ENCODE assay signal across 22 cellular contexts in the genomic region with DNA sequence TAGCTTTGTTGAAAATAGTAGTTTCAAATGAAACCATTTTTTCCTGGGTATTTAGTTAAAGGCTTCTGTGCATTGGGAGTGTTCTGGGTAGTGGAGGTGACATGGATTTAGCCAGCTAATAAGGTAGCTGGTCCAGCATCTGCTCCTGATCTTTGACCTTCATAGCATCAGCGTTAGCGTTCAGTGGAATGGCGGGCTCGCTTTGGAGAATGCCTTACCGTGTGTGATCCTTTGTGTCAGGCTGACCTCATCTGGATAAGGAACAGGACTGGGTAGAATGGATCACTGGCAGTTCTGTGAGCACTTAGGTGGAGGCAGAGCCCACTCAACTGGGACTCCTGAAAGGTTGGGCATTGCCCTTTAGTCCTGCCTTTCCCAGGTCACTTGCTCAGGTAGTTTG. TPM values are rescaled to one million over a fixed set of nuclear protein-coding genes. Genes with fewer than 3 reads are reported as not detected.
"Had no signal": no experiment of that assay in that cellular context is flagged by ENCODE, and none has a peak within 500 bp of the region (broad histone marks: within the 10 kb centered on the region; RNA-seq: fewer than 3 reads in every experiment).

No MANE protein-coding gene starts in this region.

- ATAC-seq: gastroesophageal sphincter, left ventricle myocardium superior, WTC11 had no signal

- H3K9me3 ChIP-seq: esophagus muscularis mucosa, gastroesophageal sphincter, sigmoid colon, thyroid gland had no signal

- H3K4me3 Mint-ChIP-seq: dendritic cell treated with granulocyte-macrophage colony-stimulating factor and Interleukin-4, amounts not matched to agents 40 ng/mL and 50 ng/mL, for 4 days; stimulated activated naive CD8-positive, alpha-beta T cell treated with anti-CD3 and anti-CD28 coated beads, Interleukin-15, Interleukin-2, amounts not matched to agents 100 ng/mL and 50 ng/mL, for 24 hours; WTC11 had no signal

- H3K4me2 ChIP-seq: smooth muscle cell had no signal

- H3K27ac ChIP-seq: brain microvascular endothelial cell, esophagus muscularis mucosa, gastroesophageal sphincter, sigmoid colon, thyroid gland had no signal

- H3K27ac Mint-ChIP-seq: activated naive CD4-positive, alpha-beta T cell treated with anti-CD3 and anti-CD28 coated beads, Interleukin-2, amount 50 U/mL, for 24 hours; dendritic cell treated with granulocyte-macrophage colony-stimulating factor and Interleukin-4, amounts not matched to agents 40 ng/mL and 50 ng/mL, for 4 days; stimulated activated naive CD8-positive, alpha-beta T cell treated with anti-CD3 and anti-CD28 coated beads, Interleukin-15, Interleukin-2, amounts not matched to agents 100 ng/mL and 50 ng/mL, for 24 hours; WTC11 had no signal

- H3K9me3 Mint-ChIP-seq: activated naive CD4-positive, alpha-beta T cell treated with anti-CD3 and anti-CD28 coated beads, Interleukin-2, amount 50 U/mL, for 24 hours; dendritic cell treated with granulocyte-macrophage colony-stimulating factor and Interleukin-4, amounts not matched to agents 40 ng/mL and 50 ng/mL, for 4 days; stimulated activated naive CD8-positive, alpha-beta T cell treated with anti-CD3 and anti-CD28 coated beads, Interleukin-15, Interleukin-2, amounts not matched to agents 100 ng/mL and 50 ng/mL, for 24 hours; WTC11 had no signal

- DNase-seq: activated gamma-delta T cell; brain microvascular endothelial cell; caudate nucleus; effector CD4-positive, alpha-beta T cell; head of caudate nucleus; hypothalamus; left ventricle myocardium superior; sigmoid colon; stimulated activated CD4-positive, alpha-beta T cell treated with anti-CD3 and anti-CD28 coated beads, Interleukin-4, amount 100 ng/mL, for 24 hours; substantia nigra; T-helper 1 cell; T1000; thyroid gland had no signal

- H3K27me3 Mint-ChIP-seq: activated naive CD4-positive, alpha-beta T cell treated with anti-CD3 and anti-CD28 coated beads, Interleukin-2, amount 50 U/mL, for 24 hours; dendritic cell treated with granulocyte-macrophage colony-stimulating factor and Interleukin-4, amounts not matched to agents 40 ng/mL and 50 ng/mL, for 4 days; stimulated activated naive CD8-positive, alpha-beta T cell treated with anti-CD3 and anti-CD28 coated beads, Interleukin-15, Interleukin-2, amounts not matched to agents 100 ng/mL and 50 ng/mL, for 24 hours had no signal

- H3K4me3 ChIP-seq: esophagus muscularis mucosa, gastroesophageal sphincter, sigmoid colon, smooth muscle cell, thyroid gland had no signal

RNA-seq across cellular contexts. Expression of gene SMIM5, which starts 37.6 kb away (rescaled TPM):
- total RNA-seq: endothelial cell of umbilical vein, WTC11 had no signal
- polyA plus RNA-seq: endothelial cell of umbilical vein had no signal

RNA-seq across cellular contexts. Expression of gene ITGB4, which starts 50.4 kb away (rescaled TPM):
- polyA plus RNA-seq: neural cell had no signal
